In genomic region chr2:15408759-15409158, GRCh38 we compare ENCODE assay signal across 29 cellular contexts.
"Had no signal": no experiment of that assay in that cellular context is flagged by ENCODE, and none has a peak within 500 bp of the region (broad histone marks: within the 10 kb centered on the region; RNA-seq: fewer than 3 reads in every experiment).

No MANE protein-coding gene starts in this region.

- FAIRE-seq: urothelium cell line had no signal

- H3K4me3 ChIP-seq: stomach, suprapubic skin, testis, thoracic aorta, thyroid gland, tibial artery, tibial nerve, transverse colon, upper lobe of left lung, upper lobe of right lung, uterus, vagina had no signal

- H3K27me3 ChIP-seq: stomach, suprapubic skin, testis, thyroid gland, tibial artery, tibial nerve, transverse colon, upper lobe of left lung, upper lobe of right lung, uterus, vagina had no signal

- H3K27ac Mint-ChIP-seq: stimulated activated effector memory CD8-positive, alpha-beta T cell treated with anti-CD3 and anti-CD28 coated beads, Interleukin-12 subunit alpha, Interleukin-12 subunit beta, amount 100 ng/mL, for 72 hours; stimulated activated memory B cell treated with anti-CD40 and anti-IgM and Interleukin-4, amounts not matched to agents 10 μg/mL and 1 μg/mL and 100 μg/mL, for 72 hours; stimulated activated naive B cell treated with anti-CD40 and anti-IgM and Interleukin-4, amounts not matched to agents 10 μg/mL and 1 μg/mL and 100 μg/mL, for 72 hours; stimulated activated naive CD8-positive, alpha-beta T cell treated with anti-CD3 and anti-CD28 coated beads, Interleukin-15, amount 100 ng/mL, for 72 hours; stimulated activated naive CD8-positive, alpha-beta T cell treated with anti-CD3 and anti-CD28 coated beads, Interleukin-15, Interleukin-2, amounts not matched to agents 100 ng/mL and 50 ng/mL, for 24 hours; type B pancreatic cell had no signal

- H3K9me3 ChIP-seq: stomach, suprapubic skin, testis, thoracic aorta, thyroid gland, tibial artery, tibial nerve, transverse colon, upper lobe of left lung, upper lobe of right lung, uterus, vagina had no signal

- H3K27ac ChIP-seq: stomach, suprapubic skin, testis, thoracic aorta, thyroid gland, tibial artery, tibial nerve, transverse colon, upper lobe of left lung, upper lobe of right lung, uterus, vagina had no signal

- H3K9me3 Mint-ChIP-seq: stimulated activated effector memory CD8-positive, alpha-beta T cell treated with anti-CD3 and anti-CD28 coated beads, Interleukin-12 subunit alpha, Interleukin-12 subunit beta, amount 100 ng/mL, for 72 hours; stimulated activated memory B cell treated with anti-CD40 and anti-IgM and Interleukin-4, amounts not matched to agents 10 μg/mL and 1 μg/mL and 100 μg/mL, for 72 hours; stimulated activated naive B cell treated with anti-CD40 and anti-IgM and Interleukin-4, amounts not matched to agents 10 μg/mL and 1 μg/mL and 100 μg/mL, for 72 hours; stimulated activated naive CD8-positive, alpha-beta T cell treated with anti-CD3 and anti-CD28 coated beads, Interleukin-15, amount 100 ng/mL, for 72 hours; stimulated activated naive CD8-positive, alpha-beta T cell treated with anti-CD3 and anti-CD28 coated beads, Interleukin-15, Interleukin-2, amounts not matched to agents 100 ng/mL and 50 ng/mL, for 24 hours; type B pancreatic cell had no signal

- H3K4me3 Mint-ChIP-seq: stimulated activated effector memory CD8-positive, alpha-beta T cell treated with anti-CD3 and anti-CD28 coated beads, Interleukin-12 subunit alpha, Interleukin-12 subunit beta, amount 100 ng/mL, for 72 hours; stimulated activated memory B cell treated with anti-CD40 and anti-IgM and Interleukin-4, amounts not matched to agents 10 μg/mL and 1 μg/mL and 100 μg/mL, for 72 hours; stimulated activated naive B cell treated with anti-CD40 and anti-IgM and Interleukin-4, amounts not matched to agents 10 μg/mL and 1 μg/mL and 100 μg/mL, for 72 hours; stimulated activated naive CD8-positive, alpha-beta T cell treated with anti-CD3 and anti-CD28 coated beads, Interleukin-15, amount 100 ng/mL, for 72 hours; stimulated activated naive CD8-positive, alpha-beta T cell treated with anti-CD3 and anti-CD28 coated beads, Interleukin-15, Interleukin-2, amounts not matched to agents 100 ng/mL and 50 ng/mL, for 24 hours; type B pancreatic cell had no signal

- ATAC-seq: stimulated activated effector memory CD8-positive, alpha-beta T cell treated with anti-CD3 and anti-CD28 coated beads, Interleukin-12 subunit alpha, Interleukin-12 subunit beta, amount 100 ng/mL, for 72 hours; stimulated activated memory B cell treated with anti-CD40 and anti-IgM and Interleukin-4, amounts not matched to agents 10 μg/mL and 1 μg/mL and 100 μg/mL, for 72 hours; stimulated activated naive B cell treated with anti-CD40 and anti-IgM and Interleukin-4, amounts not matched to agents 10 μg/mL and 1 μg/mL and 100 μg/mL, for 72 hours; stimulated activated naive CD8-positive, alpha-beta T cell treated with anti-CD3 and anti-CD28 coated beads, Interleukin-15, amount 100 ng/mL, for 72 hours; stimulated activated naive CD8-positive, alpha-beta T cell treated with anti-CD3 and anti-CD28 coated beads, Interleukin-15, Interleukin-2, amounts not matched to agents 100 U/mL and 50 U/mL, for 24 hours; upper lobe of right lung had no signal

- H3K4me1 Mint-ChIP-seq: stimulated activated effector memory CD8-positive, alpha-beta T cell treated with anti-CD3 and anti-CD28 coated beads, Interleukin-12 subunit alpha, Interleukin-12 subunit beta, amount 100 ng/mL, for 72 hours; stimulated activated memory B cell treated with anti-CD40 and anti-IgM and Interleukin-4, amounts not matched to agents 10 μg/mL and 1 μg/mL and 100 μg/mL, for 72 hours; stimulated activated naive B cell treated with anti-CD40 and anti-IgM and Interleukin-4, amounts not matched to agents 10 μg/mL and 1 μg/mL and 100 μg/mL, for 72 hours; stimulated activated naive CD8-positive, alpha-beta T cell treated with anti-CD3 and anti-CD28 coated beads, Interleukin-15, amount 100 ng/mL, for 72 hours had no signal

- H3K36me3 ChIP-seq: thoracic aorta, thyroid gland, uterus had no signal

- H3K27me3 Mint-ChIP-seq: stimulated activated memory B cell treated with anti-CD40 and anti-IgM and Interleukin-4, amounts not matched to agents 10 μg/mL and 1 μg/mL and 100 μg/mL, for 72 hours; stimulated activated naive B cell treated with anti-CD40 and anti-IgM and Interleukin-4, amounts not matched to agents 10 μg/mL and 1 μg/mL and 100 μg/mL, for 72 hours; stimulated activated naive CD8-positive, alpha-beta T cell treated with anti-CD3 and anti-CD28 coated beads, Interleukin-15, amount 100 ng/mL, for 72 hours; stimulated activated naive CD8-positive, alpha-beta T cell treated with anti-CD3 and anti-CD28 coated beads, Interleukin-15, Interleukin-2, amounts not matched to agents 100 ng/mL and 50 ng/mL, for 24 hours; type B pancreatic cell had no signal

- H3K4me1 ChIP-seq: stomach, suprapubic skin, testis, thyroid gland, tibial artery, tibial nerve, transverse colon, upper lobe of left lung, upper lobe of right lung, uterus, vagina had no signal

- DNase-seq: stimulated activated CD4-positive, alpha-beta T cell treated with anti-CD3 and anti-CD28 coated beads, Interleukin-2, amount 100 ng/mL, for 48 hours; stimulated activated CD4-positive, alpha-beta T cell treated with anti-CD3 and anti-CD28 coated beads, Interleukin-4, amount 100 ng/mL, for 1 hour; stimulated activated CD4-positive, alpha-beta T cell treated with anti-CD3 and anti-CD28 coated beads, Interleukin-4, amount 100 ng/mL, for 24 hours; stimulated activated CD4-positive, alpha-beta T cell treated with anti-CD3 and anti-CD28 coated beads, Interleukin-4, amount 100 ng/mL, for 4 hours; stimulated activated CD8-positive, alpha-beta memory T cell treated with anti-CD3 and anti-CD28 coated beads, Interleukin-4, amount 100 ng/mL, for 48 hours; stimulated activated naive B cell treated with anti-CD40 and anti-IgM and Interleukin-4, amounts not matched to agents 10 μg/mL and 1 μg/mL and 100 μg/mL, for 72 hours; stimulated activated naive CD4-positive, alpha-beta T cell; stimulated activated naive CD4-positive, alpha-beta T cell treated with Interleukin-2 at 50 U/mL for 16 hours; stimulated activated naive CD8-positive, alpha-beta T cell treated with anti-CD3 and anti-CD28 coated beads, Interleukin-15, amount 100 ng/mL, for 72 hours; stimulated activated naive CD8-positive, alpha-beta T cell treated with anti-CD3 and anti-CD28 coated beads, Interleukin-15, Interleukin-2, amounts not matched to agents 100 U/mL and 50 U/mL, for 24 hours; stomach; substantia nigra; testis; thyroid gland; tibial artery; transverse colon; trophoblast cell; upper lobe of left lung; upper lobe of right lung; uterus had no signal
